In the genomic region with DNA sequence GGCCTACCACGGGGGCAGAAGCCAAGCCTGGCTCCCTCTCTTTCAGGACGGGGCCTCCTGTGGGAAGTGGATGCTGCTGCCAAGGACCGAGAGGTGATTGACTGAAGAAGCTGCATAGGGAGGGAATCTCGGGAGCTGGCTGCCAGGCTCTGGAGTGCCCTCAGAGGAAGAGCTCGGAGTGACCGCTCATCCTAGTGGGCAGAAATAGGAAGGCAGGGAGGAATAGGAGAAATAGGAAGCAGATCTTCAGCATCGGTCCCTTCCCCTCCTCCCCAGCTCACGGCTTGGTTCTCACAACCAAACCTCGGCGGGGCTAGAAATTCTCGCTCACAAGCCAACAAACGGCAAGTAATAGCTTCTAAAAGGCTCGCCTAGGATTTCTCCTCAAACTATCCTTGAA, we compare ENCODE assay signal across 12 cellular contexts.
DNase-seq lines count a peak whose midpoint lies in the region; ATAC-seq and TF ChIP-seq lines count a peak whose summit lies in the region.
"Had no signal": no experiment of that assay in that cellular context is flagged by ENCODE, and none has a peak within 500 bp of the region (broad histone marks: within the 10 kb centered on the region; RNA-seq: fewer than 3 reads in every experiment).

No MANE protein-coding gene starts in this region.

- no peak overlapping the region for H3K56ac ChIP-seq in mesendoderm (ENCODE audit: low read length)

- H3K9ac ChIP-seq in mesendoderm (ENCODE audit: low read length): no peak overlapping the region

- TF ChIP-seq CTCF in right atrium auricular region (IDR thresholded peaks at IDR 0.05): peak in 1 of 2 donors; percentile 17
- peak; percentile 12 for TF ChIP-seq CTCF in brain microvascular endothelial cell (IDR thresholded peaks at IDR 0.05; ENCODE audit: low read depth, low read length, missing control alignments)
- TF ChIP-seq CTCF in vagina (IDR thresholded peaks at IDR 0.05): peak in 1 of 3 experiments; percentile 12

- no peak overlapping the region for H3K4me3 ChIP-seq in right atrium auricular region
- H3K4me3 ChIP-seq in brain microvascular endothelial cell (ENCODE audit: low read depth, low read length): no peak overlapping the region
- no peak overlapping the region for H3K4me3 ChIP-seq in mesendoderm (ENCODE audit: low read length)
- no peak overlapping the region for H3K4me3 ChIP-seq in vagina
- H3K4me3 ChIP-seq: stomach had no signal

- H3K4me2 ChIP-seq in mesendoderm (ENCODE audit: low read length): no peak overlapping the region

- in situ Hi-C loops in brain microvascular endothelial cell (cut with HindIII; ENCODE audit: low pct_ligation_motif_present, low sequenced_read_pairs): loop anchor here (25.0 kb wide), 1 partner anchor 416 kb away; the partner anchor contains the start of genes BRIX1 and RAD1

- ATAC-seq in left cardiac atrium (peak; percentile 21 to 31), T-helper 17 cell (no peak)

- H3K18ac ChIP-seq in mesendoderm (ENCODE audit: low read length): no peak overlapping the region

- H4K8ac ChIP-seq in mesendoderm (ENCODE audit: low read depth, low read length): no peak overlapping the region

- H3K27me3 ChIP-seq in right atrium auricular region: no peaks in the 10 kb centered on the region
- H3K27me3 ChIP-seq in brain microvascular endothelial cell (replicated peaks): no peaks in the 10 kb centered on the region
- no peaks in the 10 kb centered on the region for H3K27me3 ChIP-seq in mesendoderm (ENCODE audit: insufficient read depth, low read length, poor library complexity)
- H3K27me3 ChIP-seq in vagina: no peaks in the 10 kb centered on the region
- H3K27me3 ChIP-seq: stomach had no signal

- H3K4me1 Mint-ChIP-seq in T-helper 17 cell: peaks cover 5% of the 10 kb centered on the region

- no peak overlapping the region for H3K4me3 Mint-ChIP-seq in T-helper 17 cell

- H3K27ac ChIP-seq in right atrium auricular region (no peak overlapping the region), brain microvascular endothelial cell (no peak overlapping the region), mesendoderm (ENCODE audit: low read depth, low read length) (no peak overlapping the region), vagina (peak overlapping the region; percentile 55)
- H3K27ac ChIP-seq: WERI-Rb-1 had no signal

- no peak overlapping the region for H2BK15ac ChIP-seq in mesendoderm (replicated peaks; ENCODE audit: low read depth)

- H2AK5ac ChIP-seq in mesendoderm (ENCODE audit: low read length): no peak overlapping the region

- H3K4ac ChIP-seq in mesendoderm (ENCODE audit: low read depth, low read length): no peak overlapping the region

- no peaks in the 10 kb centered on the region for H3K79me1 ChIP-seq in mesendoderm (ENCODE audit: low read length)

- no CpG with 5 or more reads among the region's 13 CpGs for WGBS in mesendoderm (ENCODE audit: extremely low coverage, insufficient coverage, low lambda C conversion rate)

- no peak overlapping the region for H2BK120ac ChIP-seq in mesendoderm (ENCODE audit: low read depth, low read length)

- peaks cover 25% of the 10 kb centered on the region for H3K27me3 Mint-ChIP-seq in T-helper 17 cell

- no peak overlapping the region for H4K5ac ChIP-seq in mesendoderm (ENCODE audit: low read length)

- H3K36me3 ChIP-seq in right atrium auricular region (no peaks in the 10 kb centered on the region), brain microvascular endothelial cell (replicated peaks) (no peaks in the 10 kb centered on the region), mesendoderm (ENCODE audit: control insufficient read depth, insufficient read depth, low read length) (no peaks in the 10 kb centered on the region), vagina (no peaks in the 10 kb centered on the region)
- H3K36me3 ChIP-seq: stomach, WERI-Rb-1 had no signal

- H3K27ac Mint-ChIP-seq in T-helper 17 cell: no peak overlapping the region

- intact Hi-C loops in left cardiac atrium (cut with DNase I) (no loop called here), vagina (cut with DNase I) (no loop called here)

- H3K4me1 ChIP-seq in right atrium auricular region (peaks cover 0 to 45% of the 10 kb centered on the region in 2 donors), mesendoderm (ENCODE audit: control insufficient read depth, low read depth, low read length) (peaks cover 2% of the 10 kb centered on the region), vagina (peaks cover 50% of the 10 kb centered on the region)

- no peaks in the 10 kb centered on the region for H3K9me3 ChIP-seq in right atrium auricular region
- no peaks in the 10 kb centered on the region for H3K9me3 ChIP-seq in vagina
- no peaks in the 10 kb centered on the region for H3K9me3 ChIP-seq in T-helper 17 cell (ENCODE audit: control insufficient read depth, low read length, poor library complexity, severe bottlenecking)
- H3K9me3 ChIP-seq: stomach had no signal

- DNase-seq in left cardiac atrium (no peak), right atrium auricular region (ENCODE audit: low spot score) (no peak), brain microvascular endothelial cell (no peak), mesendoderm (peak; percentile 75), vagina (ENCODE audit: extremely low spot score in 2 of 2) (peak in 1 of 2 donors; percentile 80), DMS114 treated with DMSO at 0.1 percent for 48 hours (lab: John Stamatoyannopoulos, UW; ENCODE audit: unreplicated experiment) (no peak), T-helper 17 cell (no peak), NCI-H2029 (lab: John Stamatoyannopoulos, UW) (no peak)
- DNase-seq: NCI-H1694 treated with DMSO at 0.1 percent for 48 hours, occipital lobe, stomach, WERI-Rb-1 had no signal

- no peaks in the 10 kb centered on the region for H3K79me2 ChIP-seq in mesendoderm (ENCODE audit: control insufficient read depth, insufficient read depth, low read length)

- TF ChIP-seq POLR2A in vagina (IDR thresholded peaks at IDR 0.05): no peak

- H3K23ac ChIP-seq in mesendoderm (ENCODE audit: low read length): no peak overlapping the region

- H2BK5ac ChIP-seq in mesendoderm (ENCODE audit: low read length): no peak overlapping the region

- H3K36me3 Mint-ChIP-seq in T-helper 17 cell (ENCODE audit: low read depth): peaks cover 2% of the 10 kb centered on the region
